In genomic region chr7:39951156-39951942, GRCh38 we compare ENCODE assay signal across 8 cellular contexts. TPM values are rescaled to one million over a fixed set of nuclear protein-coding genes. Genes with fewer than 3 reads are reported as not detected.
DNase-seq lines count a peak whose midpoint lies in the region; ATAC-seq and TF ChIP-seq lines count a peak whose summit lies in the region.

No MANE protein-coding gene starts in this region.

- no peaks in the 10 kb centered on the region for H3K36me3 ChIP-seq in colonic mucosa
- H3K36me3 ChIP-seq in left lung = peaks cover 0 to 3% of the 10 kb centered on the region in 2 donors

- H3K27me3 ChIP-seq in colonic mucosa (no peaks in the 10 kb centered on the region), left lung (no peaks in the 10 kb centered on the region)

- intact Hi-C loops in colonic mucosa (cut with DNase I) (no loop called here), left lung (cut with DNase I) (no loop called here)

- peak overlapping the region; percentile 100 for H3K27ac ChIP-seq in colonic mucosa
- peak overlapping the region; percentile 100 for H3K27ac ChIP-seq in left lung

- H3K4me3 ChIP-seq in colonic mucosa (peak overlapping the region; percentile 93), left lung (peak overlapping the region; percentile 74 to 95)

- H3K9me3 ChIP-seq in colonic mucosa (no peaks in the 10 kb centered on the region), left lung (no peaks in the 10 kb centered on the region)

- peak; percentile 86 for DNase-seq in DMS 273 (lab: John Stamatoyannopoulos, UW; ENCODE audit: unreplicated experiment)
- DNase-seq in DMS 273 treated with DMSO at 0.1 percent for 48 hours (lab: John Stamatoyannopoulos, UW) = no peak
- peak; percentile 29 for DNase-seq in NCI-H1694 treated with DMSO at 0.1 percent for 48 hours (lab: John Stamatoyannopoulos, UW)
- peak; percentile 57 to 71 for DNase-seq in activated CD4-positive, alpha-beta T cell treated with anti-CD3 and anti-CD28 coated beads for 4 hours
- peak; percentile 54 for DNase-seq in colonic mucosa
- DNase-seq in left lung = peak; percentile 70 to 89
- DNase-seq in stimulated activated CD4-positive, alpha-beta T cell treated with anti-CD3 and anti-CD28 coated beads, Interleukin-4, amount 100 ng/mL, for 1 hour = peak; percentile 68

- ATAC-seq in HG02623 (IDR thresholded peaks at IDR 0.05; ENCODE audit: unreplicated experiment) = peak; percentile 22
- peak; percentile 16 for ATAC-seq in left lung

- TF ChIP-seq CTCF in colonic mucosa (IDR thresholded peaks at IDR 0.05) (peak; percentile 16), left lung (IDR thresholded peaks at IDR 0.05) (peak; percentile 27 to 28)

- H3K4me1 ChIP-seq in colonic mucosa = peaks cover 17% of the 10 kb centered on the region
- H3K4me1 ChIP-seq in left lung = peaks cover 3 to 53% of the 10 kb centered on the region in 2 donors

- peak overlapping the region; percentile 94 to 96 for H3K9ac ChIP-seq in colonic mucosa (ENCODE audit: low read depth in 2 of 2, low read length in 2 of 2)

RNA-seq across cellular contexts. Expression of gene CDK13, which starts 1.3 kb away (rescaled TPM):
- total RNA-seq in colonic mucosa = 10 to 100 TPM; 42.3 to 45.2 TPM
- total RNA-seq in left lung = 10 to 100 TPM; 38.0 to 43.2 TPM
